Comparison of ENCODE assay signal across 8 cellular contexts in genomic region chr12:56189918-56190694, GRCh38. TPM values are rescaled to one million over a fixed set of nuclear protein-coding genes. Genes with fewer than 3 reads are reported as not detected.
DNase-seq lines count a peak whose midpoint lies in the region; ATAC-seq and TF ChIP-seq lines count a peak whose summit lies in the region.

No MANE protein-coding gene starts in this region.

- peak overlapping the region; percentile 97 for H3K27ac Mint-ChIP-seq in activated naive CD8-positive, alpha-beta T cell treated with anti-CD3 and anti-CD28 coated beads for 36 hours

- peaks cover 4% of the 10 kb centered on the region for H3K27me3 Mint-ChIP-seq in activated naive CD8-positive, alpha-beta T cell treated with anti-CD3 and anti-CD28 coated beads for 36 hours

- peak overlapping the region; percentile 95 for H3K27ac ChIP-seq in DND-41 (ENCODE audit: low read length)
- peak overlapping the region; percentile 70 for H3K27ac ChIP-seq in osteoblast (ENCODE audit: low read depth, low read length)
- H3K27ac ChIP-seq in temporal lobe (ENCODE audit: low read depth, low read length), result peak overlapping the region; percentile 67

- DNase-seq in DND-41, result peak; percentile 89
- peak; percentile 83 for DNase-seq in HEK293T (ENCODE audit: extremely low spot score)
- peak; percentile 79 for DNase-seq in NCI-H1092 treated with DMSO at 0.1 percent for 48 hours (lab: John Stamatoyannopoulos, UW)
- peak; percentile 33 for DNase-seq in SKM-1 treated with dmso at 0.1 percent for 144 hours (lab: John Stamatoyannopoulos, UW; ENCODE audit: unreplicated experiment)
- DNase-seq in activated naive CD8-positive, alpha-beta T cell treated with anti-CD3 and anti-CD28 coated beads for 36 hours, result peak; percentile 90
- DNase-seq in Right ventricle myocardium inferior (ENCODE audit: missing footprints), result peak; percentile 82
- DNase-seq in osteoblast (ENCODE audit: insufficient read length, low spot score, missing footprints), result peak; percentile 85

- POLR2A ChIA-PET in HEK293T (lab: Yijun Ruan, JAX), result interaction anchor here (0.8 to 5.3 kb wide), 26 partner anchors 9 to 193 kb away, joined by 3 to 66 read pairs (median 6); partner anchors contain the start of genes ANKRD52, COQ10A, ESYT1 and MYL6

- no peaks in the 10 kb centered on the region for H3K9me3 Mint-ChIP-seq in activated naive CD8-positive, alpha-beta T cell treated with anti-CD3 and anti-CD28 coated beads for 36 hours

- peaks cover 34% of the 10 kb centered on the region for H3K4me1 Mint-ChIP-seq in activated naive CD8-positive, alpha-beta T cell treated with anti-CD3 and anti-CD28 coated beads for 36 hours

- intact Hi-C loops in Right ventricle myocardium inferior (cut with DNase I), result loop anchor here (1.0 to 2.0 kb wide), 4 partner anchors 31 to 451 kb away; partner anchors contain the start of gene MYL6

- CTCF ChIA-PET in HEK293T (lab: Yijun Ruan, JAX), result interaction anchor here (0.6 to 3.2 kb wide), 19 partner anchors 10 to 324 kb away, joined by 3 to 32 read pairs (median 5); partner anchors contain the start of genes ANKRD52, ESYT1, PA2G4 and RNF41

- H4K20me1 ChIP-seq in DND-41 (ENCODE audit: insufficient read depth, low read length), result peaks cover 13% of the 10 kb centered on the region
- H4K20me1 ChIP-seq in osteoblast (ENCODE audit: insufficient read depth, low read length), result peaks cover 13% of the 10 kb centered on the region

- H3K4me3 ChIP-seq in DND-41 (ENCODE audit: low read depth in 1 of 2, low read length in 2 of 2) (peak overlapping the region; percentile 94 to 95), osteoblast (ENCODE audit: insufficient read depth, low read length) (peak overlapping the region; percentile 94)

- peak overlapping the region; percentile 99 for H2AFZ ChIP-seq in DND-41 (ENCODE audit: low read depth, low read length)
- peak overlapping the region; percentile 99 for H2AFZ ChIP-seq in osteoblast (ENCODE audit: low read length)

- H3K36me3 Mint-ChIP-seq in activated naive CD8-positive, alpha-beta T cell treated with anti-CD3 and anti-CD28 coated beads for 36 hours, result peaks cover 21% of the 10 kb centered on the region

- H3K4me1 ChIP-seq in DND-41 (ENCODE audit: insufficient read depth, low read length), result peaks cover 49% of the 10 kb centered on the region
- H3K4me1 ChIP-seq in osteoblast (ENCODE audit: insufficient read depth, low read length), result peaks cover 23% of the 10 kb centered on the region

- no peaks in the 10 kb centered on the region for H3K27me3 ChIP-seq in DND-41 (ENCODE audit: insufficient read depth, low read length, poor library complexity)
- no peaks in the 10 kb centered on the region for H3K27me3 ChIP-seq in osteoblast (ENCODE audit: insufficient read depth, low read length)

- no peaks in the 10 kb centered on the region for H3K9me3 ChIP-seq in DND-41 (ENCODE audit: insufficient read depth, low read length, severe bottlenecking)
- H3K9me3 ChIP-seq in osteoblast (ENCODE audit: low read depth, low read length), result no peaks in the 10 kb centered on the region

- no peak for TF ChIP-seq CTCF in DND-41 (IDR thresholded peaks at IDR 0.05; ENCODE audit: borderline replicate concordance, extremely low read depth, low read length, poor library complexity, severe bottlenecking)
- no peak for TF ChIP-seq CTCF in osteoblast (IDR thresholded peaks at IDR 0.05; ENCODE audit: extremely low read depth, low read depth, low read length)

- H3K79me2 ChIP-seq in DND-41 (ENCODE audit: insufficient read depth, low read length), result peaks cover 52% of the 10 kb centered on the region
- peaks cover 35% of the 10 kb centered on the region for H3K79me2 ChIP-seq in osteoblast (ENCODE audit: insufficient read depth, low read length)

- peak; percentile 52 for ATAC-seq in DND-41 (ENCODE audit: insufficient read depth, low read depth)
- peak; percentile 53 for ATAC-seq in Right ventricle myocardium inferior

- peaks cover 29% of the 10 kb centered on the region for H3K36me3 ChIP-seq in DND-41 (ENCODE audit: insufficient read depth, low read length)
- H3K36me3 ChIP-seq in osteoblast (ENCODE audit: insufficient read depth, low read length), result peaks cover 7% of the 10 kb centered on the region

- H3K9ac ChIP-seq in DND-41 (ENCODE audit: low read depth, low read length), result peak overlapping the region; percentile 79

- H3K4me2 ChIP-seq in DND-41 (ENCODE audit: insufficient read depth, low read length), result peak overlapping the region; percentile 93
- peak overlapping the region; percentile 98 for H3K4me2 ChIP-seq in osteoblast (ENCODE audit: insufficient read depth, low read length)

- peak overlapping the region; percentile 96 for H3K4me3 Mint-ChIP-seq in activated naive CD8-positive, alpha-beta T cell treated with anti-CD3 and anti-CD28 coated beads for 36 hours

TF ChIP-seq in HEK293T, 16 proteins besides CTCF, POLR2A, EP300 and RAD21:
- TF ChIP-seq ELF4 (IDR thresholded peaks at IDR 0.05) (peak; percentile 82), FOXK2 (IDR thresholded peaks at IDR 0.05) (no peak), FOXM1 (IDR thresholded peaks at IDR 0.05; ENCODE audit: borderline replicate concordance) (peak; percentile 24; the same call in 1 of the 2 replicates), BHLHE40 (IDR thresholded peaks at IDR 0.05; ENCODE audit: borderline replicate concordance) (no peak), ZNF384 (IDR thresholded peaks at IDR 0.05) (peak; percentile 96), L3MBTL2 (conservative IDR thresholded peaks at IDR 0.05) (peak; percentile 73), ARNT (IDR thresholded peaks at IDR 0.05) (no peak)

RNA-seq across cellular contexts. Expression of gene SMARCC2, which starts 0.8 kb away (rescaled TPM):
- total RNA-seq in activated naive CD8-positive, alpha-beta T cell treated with anti-CD3 and anti-CD28 coated beads for 36 hours, result 10 to 100 TPM; 78.5 to 92.6 TPM
- total RNA-seq in Right ventricle myocardium inferior (68.8 TPM), osteoblast (65.9 and 70.4 TPM in 2 replicates), temporal lobe (84.3 TPM)

RNA-seq across cellular contexts. Expression of gene RNF41, which starts 31.6 kb away (rescaled TPM):
- 10 to 100 TPM; 26.4 to 31.2 TPM for total RNA-seq in activated naive CD8-positive, alpha-beta T cell treated with anti-CD3 and anti-CD28 coated beads for 36 hours
- total RNA-seq in Right ventricle myocardium inferior, result 53.8 TPM
- 155 and 159 TPM in 2 replicates for total RNA-seq in osteoblast
- total RNA-seq in temporal lobe, result 70.8 TPM

RNA-seq across cellular contexts. Expression of gene MYL6, which starts 31.9 kb away (rescaled TPM):
- 100 to 1,000 TPM; 751 to 777 TPM for total RNA-seq in activated naive CD8-positive, alpha-beta T cell treated with anti-CD3 and anti-CD28 coated beads for 36 hours
- total RNA-seq in Right ventricle myocardium inferior (673 TPM), osteoblast (848 and 873 TPM in 2 replicates), temporal lobe (442 TPM)

RNA-seq across cellular contexts. Expression of gene NABP2, which starts 34.0 kb away (rescaled TPM):
- 10 to 100 TPM; 81.2 to 84.5 TPM for total RNA-seq in activated naive CD8-positive, alpha-beta T cell treated with anti-CD3 and anti-CD28 coated beads for 36 hours
- total RNA-seq in Right ventricle myocardium inferior (22.2 TPM), osteoblast (26.8 and 27.4 TPM in 2 replicates), temporal lobe (14.0 TPM)

RNA-seq across cellular contexts. Expression of gene MYL6B, which starts 37.7 kb away (rescaled TPM):
- total RNA-seq in activated naive CD8-positive, alpha-beta T cell treated with anti-CD3 and anti-CD28 coated beads for 36 hours, result 10 to 100 TPM; 67.9 to 76.2 TPM
- total RNA-seq in Right ventricle myocardium inferior (45.8 TPM), osteoblast (49.8 and 53.9 TPM in 2 replicates), temporal lobe (79.4 TPM)

Comparison
In these comparisons a context has a peak if more than half of its experiments do, and no peak if none do; other contexts are left out.
1. Peak in every context shown above with its lines: DNase-seq, ATAC-seq, H3K4me3 ChIP-seq and H3K27ac ChIP-seq.
2. DNase-seq: peak in every context shown above with its lines; median percentile 90 in activated naive CD8-positive, alpha-beta T cell treated with anti-CD3 and anti-CD28 coated beads for 36 hours; 89 in DND-41; 85 in osteoblast; 83 in HEK293T; 82 in Right ventricle myocardium inferior; 79 in NCI-H1092 treated with DMSO at 0.1 percent for 48 hours; 33 in SKM-1 treated with dmso at 0.1 percent for 144 hours.